In the genomic region with DNA sequence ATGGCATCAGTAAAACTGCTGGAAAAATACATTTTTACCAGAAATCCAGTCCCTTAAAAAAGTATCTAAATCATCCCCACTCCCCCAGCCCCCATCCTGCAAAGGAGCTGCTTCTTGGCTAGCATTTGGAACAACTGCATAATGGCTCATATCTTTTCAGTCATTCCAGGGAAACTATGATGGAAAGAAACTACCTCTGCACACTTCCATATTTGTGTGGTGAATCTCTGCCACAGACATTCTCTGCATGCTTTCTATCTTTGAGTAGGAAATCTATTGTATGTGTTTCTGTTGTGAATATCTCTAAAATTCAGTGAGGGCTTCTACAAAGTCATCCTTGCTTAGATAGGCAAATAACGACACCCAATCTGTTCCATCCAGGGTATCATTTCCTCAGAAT, we compare ENCODE assay signal across 1 cellular context.
A peak's percentile ranks its signal among the peaks of the same experiment; 100 is the strongest.
TF ChIP-seq lines count a peak whose summit lies in the region.

No MANE protein-coding gene starts in this region.

TF ChIP-seq in SK-N-SH, 30 proteins besides CTCF, POLR2A, EP300 and RAD21 (continued from another document):
- TF ChIP-seq, protein P1, sequence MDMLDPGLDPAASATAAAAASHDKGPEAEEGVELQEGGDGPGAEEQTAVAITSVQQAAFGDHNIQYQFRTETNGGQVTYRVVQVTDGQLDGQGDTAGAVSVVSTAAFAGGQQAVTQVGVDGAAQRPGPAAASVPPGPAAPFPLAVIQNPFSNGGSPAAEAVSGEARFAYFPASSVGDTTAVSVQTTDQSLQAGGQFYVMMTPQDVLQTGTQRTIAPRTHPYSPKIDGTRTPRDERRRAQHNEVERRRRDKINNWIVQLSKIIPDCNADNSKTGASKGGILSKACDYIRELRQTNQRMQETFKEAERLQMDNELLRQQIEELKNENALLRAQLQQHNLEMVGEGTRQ (IDR thresholded peaks at IDR 0.05; ENCODE audit: borderline replicate concordance, low read depth, low read length) = no peak
- peak; percentile 52 for TF ChIP-seq JUND (IDR thresholded peaks at IDR 0.05)
- TF ChIP-seq EZH2phosphoT487 (IDR thresholded peaks at IDR 0.05; ENCODE audit: borderline replicate concordance, low read depth) = no peak
- peak; percentile 36 for TF ChIP-seq NFIC (IDR thresholded peaks at IDR 0.05; ENCODE audit: borderline replicate concordance)
- TF ChIP-seq TCF12 (IDR thresholded peaks at IDR 0.05) = peak; percentile 48; the same call in 1 of the 2 replicates
- TF ChIP-seq TEAD4 (IDR thresholded peaks at IDR 0.05; ENCODE audit: borderline replicate concordance, insufficient read depth) = peak; percentile 67; the same call in 1 of the 2 replicates
- no peak for TF ChIP-seq RFX5 (IDR thresholded peaks at IDR 0.05; ENCODE audit: low read length)
- no peak for TF ChIP-seq POLR2AphosphoS5 (IDR thresholded peaks at IDR 0.05; ENCODE audit: low read depth, low read length)
- TF ChIP-seq, protein P2, sequence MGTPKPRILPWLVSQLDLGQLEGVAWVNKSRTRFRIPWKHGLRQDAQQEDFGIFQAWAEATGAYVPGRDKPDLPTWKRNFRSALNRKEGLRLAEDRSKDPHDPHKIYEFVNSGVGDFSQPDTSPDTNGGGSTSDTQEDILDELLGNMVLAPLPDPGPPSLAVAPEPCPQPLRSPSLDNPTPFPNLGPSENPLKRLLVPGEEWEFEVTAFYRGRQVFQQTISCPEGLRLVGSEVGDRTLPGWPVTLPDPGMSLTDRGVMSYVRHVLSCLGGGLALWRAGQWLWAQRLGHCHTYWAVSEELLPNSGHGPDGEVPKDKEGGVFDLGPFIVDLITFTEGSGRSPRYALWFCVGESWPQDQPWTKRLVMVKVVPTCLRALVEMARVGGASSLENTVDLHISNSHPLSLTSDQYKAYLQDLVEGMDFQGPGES (IDR thresholded peaks at IDR 0.05; ENCODE audit: low read depth, low read length) = no peak
- no peak for TF ChIP-seq FOSL2 (IDR thresholded peaks at IDR 0.05; ENCODE audit: borderline replicate concordance, low read depth)
- no peak for TF ChIP-seq RCOR1 (IDR thresholded peaks at IDR 0.05; ENCODE audit: low read length)
- no peak for TF ChIP-seq GABPA (IDR thresholded peaks at IDR 0.05; ENCODE audit: low read depth)
- TF ChIP-seq MXI1 (IDR thresholded peaks at IDR 0.05; ENCODE audit: low read depth, low read length) = no peak
- TF ChIP-seq, protein P3, sequence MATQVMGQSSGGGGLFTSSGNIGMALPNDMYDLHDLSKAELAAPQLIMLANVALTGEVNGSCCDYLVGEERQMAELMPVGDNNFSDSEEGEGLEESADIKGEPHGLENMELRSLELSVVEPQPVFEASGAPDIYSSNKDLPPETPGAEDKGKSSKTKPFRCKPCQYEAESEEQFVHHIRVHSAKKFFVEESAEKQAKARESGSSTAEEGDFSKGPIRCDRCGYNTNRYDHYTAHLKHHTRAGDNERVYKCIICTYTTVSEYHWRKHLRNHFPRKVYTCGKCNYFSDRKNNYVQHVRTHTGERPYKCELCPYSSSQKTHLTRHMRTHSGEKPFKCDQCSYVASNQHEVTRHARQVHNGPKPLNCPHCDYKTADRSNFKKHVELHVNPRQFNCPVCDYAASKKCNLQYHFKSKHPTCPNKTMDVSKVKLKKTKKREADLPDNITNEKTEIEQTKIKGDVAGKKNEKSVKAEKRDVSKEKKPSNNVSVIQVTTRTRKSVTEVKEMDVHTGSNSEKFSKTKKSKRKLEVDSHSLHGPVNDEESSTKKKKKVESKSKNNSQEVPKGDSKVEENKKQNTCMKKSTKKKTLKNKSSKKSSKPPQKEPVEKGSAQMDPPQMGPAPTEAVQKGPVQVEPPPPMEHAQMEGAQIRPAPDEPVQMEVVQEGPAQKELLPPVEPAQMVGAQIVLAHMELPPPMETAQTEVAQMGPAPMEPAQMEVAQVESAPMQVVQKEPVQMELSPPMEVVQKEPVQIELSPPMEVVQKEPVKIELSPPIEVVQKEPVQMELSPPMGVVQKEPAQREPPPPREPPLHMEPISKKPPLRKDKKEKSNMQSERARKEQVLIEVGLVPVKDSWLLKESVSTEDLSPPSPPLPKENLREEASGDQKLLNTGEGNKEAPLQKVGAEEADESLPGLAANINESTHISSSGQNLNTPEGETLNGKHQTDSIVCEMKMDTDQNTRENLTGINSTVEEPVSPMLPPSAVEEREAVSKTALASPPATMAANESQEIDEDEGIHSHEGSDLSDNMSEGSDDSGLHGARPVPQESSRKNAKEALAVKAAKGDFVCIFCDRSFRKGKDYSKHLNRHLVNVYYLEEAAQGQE (IDR thresholded peaks at IDR 0.05; ENCODE audit: low read depth, low read length) = no peak
